In genomic region chr17:33977729-33978514, GRCh38 we compare ENCODE assay signal across 1 cellular context.
TF ChIP-seq lines count a peak whose summit lies in the region.

No MANE protein-coding gene starts in this region.

TF ChIP-seq in H1, 55 proteins besides CTCF, POLR2A, EP300 and RAD21 (continued from another document):
- TF ChIP-seq USF2 (IDR thresholded peaks at IDR 0.05; ENCODE audit: low read length), result no peak
- no peak for TF ChIP-seq TAF7 (optimal IDR thresholded peaks at IDR 0.05; ENCODE audit: borderline replicate concordance, low read depth, low read length)
- no peak for TF ChIP-seq HDAC2 (IDR thresholded peaks at IDR 0.05; ENCODE audit: borderline replicate concordance in 1 of 2, low read depth in 2 of 2, low read length in 2 of 2)
- no peak for TF ChIP-seq BRCA1 (IDR thresholded peaks at IDR 0.05; ENCODE audit: low read depth, low read length)
- no peak for TF ChIP-seq CEBPB (IDR thresholded peaks at IDR 0.05; ENCODE audit: low read depth, low read length)
- no peak for TF ChIP-seq KDM4A (IDR thresholded peaks at IDR 0.05; ENCODE audit: low read depth, low read length, severe bottlenecking)
